In genomic region chr20:32682508-32682987, GRCh38 we compare ENCODE assay signal across 1 cellular context.
TF ChIP-seq lines count a peak whose summit lies in the region.

No MANE protein-coding gene starts in this region.

TF ChIP-seq in K562, 482 proteins besides CTCF, POLR2A, EP300 and RAD21 (continued from another document and continues in another):
- TF ChIP-seq MLLT1 (IDR thresholded peaks at IDR 0.05) (no peak), ZNF121 (CRISPR knock-in tag; conservative IDR thresholded peaks at IDR 0.05) (no peak), SIRT6 (IDR thresholded peaks at IDR 0.05; ENCODE audit: low read depth, low read length) (no peak), ZNF277 (CRISPR knock-in tag; IDR thresholded peaks at IDR 0.05; ENCODE audit: borderline replicate concordance) (no peak), ZNF76 (CRISPR knock-in tag; IDR thresholded peaks at IDR 0.05; ENCODE audit: borderline replicate concordance) (no peak), CREBBP (IDR thresholded peaks at IDR 0.05; ENCODE audit: low read depth, low read length) (no peak), ZKSCAN3 (CRISPR knock-in tag; IDR thresholded peaks at IDR 0.05) (no peak), DACH1 (IDR thresholded peaks at IDR 0.05; ENCODE audit: partially characterized antibody) (peak; percentile 66), NKRF (IDR thresholded peaks at IDR 0.05; ENCODE audit: borderline replicate concordance) (peak; percentile 29; the same call in 1 of the 2 replicates), SAP30 (IDR thresholded peaks at IDR 0.05; ENCODE audit: borderline replicate concordance, insufficient read depth, low read depth, low read length, poor library complexity, severe bottlenecking) (no peak), HIVEP1 (CRISPR knock-in tag; IDR thresholded peaks at IDR 0.05) (no peak), CHD7 (IDR thresholded peaks at IDR 0.05; ENCODE audit: low read depth, low read length) (no peak), ELK3 (CRISPR knock-in tag; IDR thresholded peaks at IDR 0.05) (no peak), HOXB6 (CRISPR knock-in tag; IDR thresholded peaks at IDR 0.05; ENCODE audit: borderline replicate concordance) (no peak), ADNP (tag; IDR thresholded peaks at IDR 0.05) (peak; percentile 88), GTF2F1 (IDR thresholded peaks at IDR 0.05; ENCODE audit: low read depth, low read length) (no peak), CBFA2T3 (IDR thresholded peaks at IDR 0.05) (peak; percentile 98), STAT5A (IDR thresholded peaks at IDR 0.05; ENCODE audit: borderline replicate concordance, low read length) (peak; percentile 80), ZNF445 (CRISPR knock-in tag; IDR thresholded peaks at IDR 0.05; ENCODE audit: low read depth) (no peak), POLR3A (IDR thresholded peaks at IDR 0.05; ENCODE audit: borderline replicate concordance, extremely low read depth, insufficient read depth, insufficient read length) (no peak), ILK (tag; IDR thresholded peaks at IDR 0.05; ENCODE audit: borderline replicate concordance, low read depth) (no peak), ZSCAN32 (CRISPR knock-in tag; IDR thresholded peaks at IDR 0.05) (no peak), GATAD2B (IDR thresholded peaks at IDR 0.05; ENCODE audit: borderline replicate concordance) (peak; percentile 76; the same call in 1 of the 2 replicates), ZC3H11A (IDR thresholded peaks at IDR 0.05; ENCODE audit: low read depth, low read length) (no peak), RBM39 (optimal IDR thresholded peaks at IDR 0.05; ENCODE audit: low read depth, low read length) (no peak), CBX3 (IDR thresholded peaks at IDR 0.05; ENCODE audit: borderline replicate concordance in 1 of 2, low read length in 2 of 2) (no peak; a peak in 1 of 3 replicates), ZNF133 (CRISPR knock-in tag; IDR thresholded peaks at IDR 0.05) (no peak), PBX2 (CRISPR knock-in tag; IDR thresholded peaks at IDR 0.05; ENCODE audit: low read depth) (no peak), PBX2 (tag; conservative IDR thresholded peaks at IDR 0.05; ENCODE audit: low read depth) (peak; percentile 49), ZNF639 (CRISPR knock-in tag; conservative IDR thresholded peaks at IDR 0.05 in 1 of 2, IDR thresholded peaks at IDR 0.05 in 1 of 2) (peak in 1 of 2 experiments; percentile 59; a peak in 1 of 4 replicates), SAFB2 (IDR thresholded peaks at IDR 0.05; ENCODE audit: borderline replicate concordance, low read depth, low read length, severe bottlenecking) (no peak), NR3C1 (CRISPR knock-in tag; IDR thresholded peaks at IDR 0.05) (no peak), BDP1 (IDR thresholded peaks at IDR 0.05; ENCODE audit: insufficient read depth, insufficient read length) (no peak), NELFE (IDR thresholded peaks at IDR 0.05; ENCODE audit: insufficient read depth, insufficient read length) (no peak), POLR2B (IDR thresholded peaks at IDR 0.05; ENCODE audit: low read depth, partially characterized antibody) (no peak), TOE1 (IDR thresholded peaks at IDR 0.05; ENCODE audit: borderline replicate concordance) (peak; percentile 26; the same call in 1 of the 2 replicates), TOE1 (CRISPR knock-in tag; IDR thresholded peaks at IDR 0.05; ENCODE audit: borderline replicate concordance, low read depth) (no peak), NR1H2 (CRISPR knock-in tag; IDR thresholded peaks at IDR 0.05) (no peak), NFIC (IDR thresholded peaks at IDR 0.05) (peak; percentile 88), CBX5 (IDR thresholded peaks at IDR 0.05; ENCODE audit: borderline replicate concordance, low read depth) (no peak)
